ENCODE assay signal across 8 cellular contexts in genomic region chr14:23922545-23922944, GRCh38.
"Had no signal": no experiment of that assay in that cellular context is flagged by ENCODE, and none has a peak within 500 bp of the region (broad histone marks: within the 10 kb centered on the region; RNA-seq: fewer than 3 reads in every experiment).

No MANE protein-coding gene starts in this region.

- DNase-seq: GDM1, GF-D8 had no signal

- H3K4me3 ChIP-seq: GM12878 had no signal

- FAIRE-seq: G401.6, GM12878, GM12891, GM12892, GM18507, GM19239 had no signal

- ATAC-seq: GM12878 had no signal
